ENCODE assay signal across 9 cellular contexts in genomic region chr6:155050311-155050710, GRCh38. TPM values are rescaled to one million over a fixed set of nuclear protein-coding genes. Genes with fewer than 3 reads are reported as not detected.
DNase-seq lines count a peak whose midpoint lies in the region; ATAC-seq and TF ChIP-seq lines count a peak whose summit lies in the region.
"Had no signal": no experiment of that assay in that cellular context is flagged by ENCODE, and none has a peak within 500 bp of the region (broad histone marks: within the 10 kb centered on the region; RNA-seq: fewer than 3 reads in every experiment).

No MANE protein-coding gene starts in this region.

- TF ChIP-seq CTCF in brain microvascular endothelial cell (IDR thresholded peaks at IDR 0.05; ENCODE audit: low read depth, low read length, missing control alignments) (no peak), OCI-LY7 (conservative IDR thresholded peaks at IDR 0.05; ENCODE audit: low read length) (no peak)

- in situ Hi-C loops in brain microvascular endothelial cell (cut with HindIII; ENCODE audit: low pct_ligation_motif_present, low sequenced_read_pairs) = no loop called here

- H3K36me3 ChIP-seq in brain microvascular endothelial cell (replicated peaks) (no peaks in the 10 kb centered on the region), OCI-LY7 (ENCODE audit: insufficient read depth, low read length) (no peaks in the 10 kb centered on the region)

- peak; percentile 88 for ATAC-seq in GM21515 (IDR thresholded peaks at IDR 0.05; ENCODE audit: unreplicated experiment)

- no TSS peak for BruUV-seq in OCI-LY7 (replicated peaks; lab: Mats Ljungman, UMichigan)

- DNase-seq in EH (ENCODE audit: low read depth) (peak; percentile 30), HK-2 (ENCODE audit: unreplicated experiment) (peak; percentile 25), brain microvascular endothelial cell (peak; percentile 48), NCI-H1417 (lab: John Stamatoyannopoulos, UW) (no peak), OCI-LY7 (ENCODE audit: low spot score) (no peak), hepatic stellate cell (ENCODE audit: low spot score) (no peak), ureter (ENCODE audit: low spot score) (no peak)

- H3K4me2 ChIP-seq in OCI-LY7 (ENCODE audit: low read length) = no peak overlapping the region

- H3K9me2 ChIP-seq in OCI-LY7 (ENCODE audit: insufficient read depth, low read length) = no peaks in the 10 kb centered on the region

- H2AFZ ChIP-seq in OCI-LY7 (ENCODE audit: low read length) = no peak overlapping the region

- H3K27ac ChIP-seq in brain microvascular endothelial cell (no peak overlapping the region), OCI-LY7 (ENCODE audit: low read depth, low read length, poor library complexity, severe bottlenecking) (no peak overlapping the region)
- H3K27ac ChIP-seq: SJSA1 had no signal

- POLR2A ChIA-PET in OCI-LY7 (lab: Charles Lee) = interaction anchor here (1.1 kb wide), 1 partner anchor 68 kb away, joined by 3 read pairs; no protein-coding TSS in a partner anchor

- CTCF ChIA-PET in OCI-LY7 (lab: Charles Lee; ENCODE audit: unreplicated experiment) = interaction anchor here (0.6 kb wide), 1 partner anchor 59 kb away, joined by 3 read pairs; no protein-coding TSS in a partner anchor

- no peaks in the 10 kb centered on the region for H4K20me1 ChIP-seq in OCI-LY7 (ENCODE audit: insufficient read depth, low read length)

- no peaks in the 10 kb centered on the region for H3K79me2 ChIP-seq in OCI-LY7 (ENCODE audit: insufficient read depth, low read depth, low read length)

- no peaks in the 10 kb centered on the region for H3K4me1 ChIP-seq in OCI-LY7 (ENCODE audit: insufficient read depth, low read length, poor library complexity, severe bottlenecking)

- H3K4me3 ChIP-seq in brain microvascular endothelial cell (ENCODE audit: low read depth, low read length) = no peak overlapping the region
- no peak overlapping the region for H3K4me3 ChIP-seq in OCI-LY7 (ENCODE audit: low read depth, low read length, poor library complexity, severe bottlenecking)
- H3K4me3 ChIP-seq: SJSA1 had no signal

- H3K27me3 ChIP-seq in brain microvascular endothelial cell (replicated peaks) = no peaks in the 10 kb centered on the region
- H3K27me3 ChIP-seq: SJSA1 had no signal

- no peaks in the 10 kb centered on the region for H3K9me3 ChIP-seq in OCI-LY7 (ENCODE audit: low read length)
- H3K9me3 ChIP-seq: SJSA1 had no signal

- intact Hi-C loops in OCI-LY7 (cut with micrococcal nuclease; ENCODE audit: unreplicated experiment) = no loop called here

RNA-seq across cellular contexts. Expression of gene TIAM2, which starts 55.2 kb away (rescaled TPM):
- total RNA-seq in OCI-LY7 (2014; rRNA removed; shearing (Covaris generic)) = 5.4 and 8.4 TPM in 2 replicates
- total RNA-seq in OCI-LY7 (2022) (6.2 and 7.3 TPM in 2 replicates), ureter (12.8 TPM)

Comparison
In these comparisons a context has a peak if more than half of its experiments do, and no peak if none do; other contexts are left out.
1. DNase-seq: peak in EH (single experiment), HK-2 (single experiment) and brain microvascular endothelial cell (single experiment); none in NCI-H1417 (0 of 3), OCI-LY7 (single experiment), hepatic stellate cell (single experiment) and ureter (single experiment).